Comparison of ENCODE assay signal across 33 cellular contexts in the genomic region with DNA sequence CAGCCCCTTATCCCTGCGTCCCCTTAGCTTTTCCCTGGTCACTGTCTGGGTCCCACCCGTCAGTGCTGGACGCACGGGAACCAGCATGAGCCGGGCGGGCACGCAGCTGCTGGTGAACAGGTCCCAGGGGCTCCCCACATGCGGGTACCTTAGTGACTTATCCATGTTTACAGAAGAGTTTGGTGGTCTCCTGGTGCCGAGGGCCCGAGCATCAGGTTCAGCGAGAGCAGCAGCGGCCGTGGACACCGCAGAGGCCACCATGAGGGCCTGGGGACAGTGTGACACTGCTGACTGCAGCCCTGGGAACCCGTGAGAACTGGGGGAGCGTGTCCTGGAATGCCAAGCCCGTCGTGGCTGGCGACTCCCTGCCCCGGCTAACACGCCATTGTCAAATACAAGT. TPM values are rescaled to one million over a fixed set of nuclear protein-coding genes. Genes with fewer than 3 reads are reported as not detected.
"Had no signal": no experiment of that assay in that cellular context is flagged by ENCODE, and none has a peak within 500 bp of the region (broad histone marks: within the 10 kb centered on the region; RNA-seq: fewer than 3 reads in every experiment).

No MANE protein-coding gene starts in this region.

- H3K9me3 Mint-ChIP-seq: dendritic cell treated with granulocyte-macrophage colony-stimulating factor and Interleukin-4, amounts not matched to agents 40 ng/mL and 50 ng/mL, for 4 days; endodermal cell; memory B cell; natural killer cell; neural progenitor cell; stimulated activated memory B cell treated with anti-CD40 and anti-IgM and Interleukin-4, amounts not matched to agents 10 μg/mL and 1 μg/mL and 100 μg/mL, for 72 hours; type B pancreatic cell had no signal

- H3K27me3 ChIP-seq: testis had no signal

- H3K4me3 Mint-ChIP-seq: dendritic cell treated with granulocyte-macrophage colony-stimulating factor and Interleukin-4, amounts not matched to agents 40 ng/mL and 50 ng/mL, for 4 days; endodermal cell; memory B cell; natural killer cell; neural progenitor cell; stimulated activated memory B cell treated with anti-CD40 and anti-IgM and Interleukin-4, amounts not matched to agents 10 μg/mL and 1 μg/mL and 100 μg/mL, for 72 hours; type B pancreatic cell had no signal

- DNase-seq: colonic mucosa; effector CD8-positive, alpha-beta T cell; endodermal cell; foreskin fibroblast; gastrocnemius medialis; head of caudate nucleus; natural killer cell; nucleus accumbens; psoas muscle; spleen; stimulated activated CD4-positive, alpha-beta T cell treated with anti-CD3 and anti-CD28 coated beads, Interleukin-4, amount 100 ng/mL, for 4 hours; stimulated activated naive CD8-positive, alpha-beta T cell treated with anti-CD3 and anti-CD28 coated beads, Interleukin-15, Interleukin-2, amounts not matched to agents 100 U/mL and 50 U/mL, for 24 hours; substantia nigra; testis; tibial artery had no signal

- FAIRE-seq: keratinocyte had no signal

- H3K36me3 Mint-ChIP-seq: memory B cell; natural killer cell; neural progenitor cell; stimulated activated memory B cell treated with anti-CD40 and anti-IgM and Interleukin-4, amounts not matched to agents 10 μg/mL and 1 μg/mL and 100 μg/mL, for 72 hours; type B pancreatic cell had no signal

- H3K27ac ChIP-seq: colonic mucosa, epithelial cell of prostate, gastrocnemius medialis, neural progenitor cell, psoas muscle, skin epidermis, spleen, testis, tibial artery had no signal

- ATAC-seq: esophagus mucosa; gastrocnemius medialis; natural killer cell; psoas muscle; right cardiac atrium; stimulated activated memory B cell treated with anti-CD40 and anti-IgM and Interleukin-4, amounts not matched to agents 10 μg/mL and 1 μg/mL and 100 μg/mL, for 72 hours; stimulated activated naive CD8-positive, alpha-beta T cell treated with anti-CD3 and anti-CD28 coated beads, Interleukin-15, Interleukin-2, amounts not matched to agents 100 U/mL and 50 U/mL, for 24 hours had no signal

- H3K4me1 ChIP-seq: colonic mucosa, gastrocnemius medialis, psoas muscle had no signal

- H2AFZ ChIP-seq: neural progenitor cell had no signal

- H3K9me3 ChIP-seq: colonic mucosa, gastrocnemius medialis, psoas muscle, spleen, testis, tibial artery had no signal

- H3K9ac ChIP-seq: neural progenitor cell had no signal

- H3K4me1 Mint-ChIP-seq: endodermal cell had no signal

- H3K4me2 ChIP-seq: neural progenitor cell had no signal

- H3K27ac Mint-ChIP-seq: dendritic cell treated with granulocyte-macrophage colony-stimulating factor and Interleukin-4, amounts not matched to agents 40 ng/mL and 50 ng/mL, for 4 days; endodermal cell; memory B cell; neural progenitor cell; stimulated activated memory B cell treated with anti-CD40 and anti-IgM and Interleukin-4, amounts not matched to agents 10 μg/mL and 1 μg/mL and 100 μg/mL, for 72 hours had no signal

- H3K36me3 ChIP-seq: colonic mucosa, gastrocnemius medialis, neural progenitor cell, tibial artery had no signal

- H3K4me3 ChIP-seq: colonic mucosa, gastrocnemius medialis, lung, neural progenitor cell, psoas muscle, skin epidermis, spleen, testis, tibial artery had no signal

RNA-seq across cellular contexts. Expression of a gene that starts 6.5 kb away (rescaled TPM):
- total RNA-seq: glomerular endothelial cell, renal cortical epithelial cell had no signal
- polyA plus RNA-seq: keratinocyte had no signal

RNA-seq across cellular contexts. Expression of a gene that starts 22.7 kb away (rescaled TPM):
- total RNA-seq: endodermal cell had no signal

RNA-seq across cellular contexts. Expression of a gene that starts 48.2 kb away (rescaled TPM):
- total RNA-seq: colonic mucosa, esophagus mucosa, glomerular endothelial cell, left lobe of liver, lung, mononuclear cell, natural killer cell, osteocyte, right cardiac atrium, spleen, urinary bladder had no signal
- polyA plus RNA-seq: keratinocyte, liver, right cardiac atrium, spleen, urinary bladder had no signal
